In genomic region chr6:111260570-111261298, GRCh38 we compare ENCODE assay signal across 10 cellular contexts.
A peak's percentile ranks its signal among the peaks of the same experiment; 100 is the strongest.
DNase-seq lines count a peak whose midpoint lies in the region; ATAC-seq and TF ChIP-seq lines count a peak whose summit lies in the region.
"Had no signal": no experiment of that assay in that cellular context is flagged by ENCODE, and none has a peak within 500 bp of the region (broad histone marks: within the 10 kb centered on the region; RNA-seq: fewer than 3 reads in every experiment).

No MANE protein-coding gene starts in this region.

- CTCF ChIA-PET in activated CD4-positive, alpha-beta T cell treated with anti-CD3 and anti-CD28 coated beads, Interleukin-2, amount 10 ng/mL, durations not matched to agents 7 days and 5 days (lab: Charles Lee): interaction anchor here (1.0 to 1.7 kb wide), 2 partner anchors 17 to 218 kb away, joined by 3 to 6 read pairs; no protein-coding TSS in a partner anchor

- DNase-seq in activated CD4-positive, alpha-beta T cell treated with anti-CD3 and anti-CD28 coated beads, Interleukin-2, amount 10 ng/mL, durations not matched to agents 7 days and 5 days: no peak
- DNase-seq in activated CD4-positive, alpha-beta T cell treated with anti-CD3 and anti-CD28 coated beads for 4 hours: no peak
- DNase-seq in RKO (ENCODE audit: low spot score) (peak; percentile 71), epithelial cell of proximal tubule (ENCODE audit: low read depth) (no peak), amygdala (lab: John Stamatoyannopoulos, UW) (no peak), left colon (no peak), NCI-H69 (lab: John Stamatoyannopoulos, UW) (no peak)
- no peak for DNase-seq in stimulated activated effector memory CD8-positive, alpha-beta T cell treated with anti-CD3 and anti-CD28 coated beads, Interleukin-12 subunit alpha, Interleukin-12 subunit beta, amount 100 ng/mL, for 72 hours (ENCODE audit: low spot score in 2 of 2)
- DNase-seq: activated CD8-positive, alpha-beta memory T cell treated with anti-CD3 and anti-CD28 coated beads for 24 hours; MM.1S had no signal

- no peaks in the 10 kb centered on the region for H3K9me3 Mint-ChIP-seq in activated CD4-positive, alpha-beta T cell treated with anti-CD3 and anti-CD28 coated beads, Interleukin-2, amount 10 ng/mL, durations not matched to agents 7 days and 5 days
- no peaks in the 10 kb centered on the region for H3K9me3 Mint-ChIP-seq in stimulated activated effector memory CD8-positive, alpha-beta T cell treated with anti-CD3 and anti-CD28 coated beads, Interleukin-12 subunit alpha, Interleukin-12 subunit beta, amount 100 ng/mL, for 72 hours

- H3K27ac Mint-ChIP-seq in activated CD4-positive, alpha-beta T cell treated with anti-CD3 and anti-CD28 coated beads, Interleukin-2, amount 10 ng/mL, durations not matched to agents 7 days and 5 days: peak overlapping the region; percentile 87
- H3K27ac Mint-ChIP-seq in stimulated activated effector memory CD8-positive, alpha-beta T cell treated with anti-CD3 and anti-CD28 coated beads, Interleukin-12 subunit alpha, Interleukin-12 subunit beta, amount 100 ng/mL, for 72 hours: peak overlapping the region; percentile 82

- peaks cover 1% of the 10 kb centered on the region for H3K27me3 Mint-ChIP-seq in activated CD4-positive, alpha-beta T cell treated with anti-CD3 and anti-CD28 coated beads, Interleukin-2, amount 10 ng/mL, durations not matched to agents 7 days and 5 days

- peak overlapping the region; percentile 68 for H3K4me3 Mint-ChIP-seq in activated CD4-positive, alpha-beta T cell treated with anti-CD3 and anti-CD28 coated beads, Interleukin-2, amount 10 ng/mL, durations not matched to agents 7 days and 5 days
- peak overlapping the region; percentile 75 for H3K4me3 Mint-ChIP-seq in stimulated activated effector memory CD8-positive, alpha-beta T cell treated with anti-CD3 and anti-CD28 coated beads, Interleukin-12 subunit alpha, Interleukin-12 subunit beta, amount 100 ng/mL, for 72 hours

- H3K36me3 Mint-ChIP-seq in activated CD4-positive, alpha-beta T cell treated with anti-CD3 and anti-CD28 coated beads, Interleukin-2, amount 10 ng/mL, durations not matched to agents 7 days and 5 days (ENCODE audit: low read depth): peaks cover 12% of the 10 kb centered on the region
- peaks cover 45% of the 10 kb centered on the region for H3K36me3 Mint-ChIP-seq in stimulated activated effector memory CD8-positive, alpha-beta T cell treated with anti-CD3 and anti-CD28 coated beads, Interleukin-12 subunit alpha, Interleukin-12 subunit beta, amount 100 ng/mL, for 72 hours

- intact Hi-C loops in left colon (cut with DNase I, micrococcal nuclease): no loop called here

- ATAC-seq in stimulated activated effector memory CD8-positive, alpha-beta T cell treated with anti-CD3 and anti-CD28 coated beads, Interleukin-12 subunit alpha, Interleukin-12 subunit beta, amount 100 ng/mL, for 72 hours: no peak
- no peak for ATAC-seq in left colon

- peak overlapping the region; percentile 94 for H3K4me3 ChIP-seq in epithelial cell of proximal tubule (ENCODE audit: low read depth, low read length)

- H3K4me1 Mint-ChIP-seq in activated CD4-positive, alpha-beta T cell treated with anti-CD3 and anti-CD28 coated beads, Interleukin-2, amount 10 ng/mL, durations not matched to agents 7 days and 5 days: peaks cover 33% of the 10 kb centered on the region
- peaks cover 32% of the 10 kb centered on the region for H3K4me1 Mint-ChIP-seq in stimulated activated effector memory CD8-positive, alpha-beta T cell treated with anti-CD3 and anti-CD28 coated beads, Interleukin-12 subunit alpha, Interleukin-12 subunit beta, amount 100 ng/mL, for 72 hours

- POLR2A ChIA-PET in activated CD4-positive, alpha-beta T cell treated with anti-CD3 and anti-CD28 coated beads, Interleukin-2, amount 10 ng/mL, durations not matched to agents 7 days and 5 days (lab: Charles Lee): no interaction called here

- no peak for TF ChIP-seq CTCF in epithelial cell of proximal tubule (conservative IDR thresholded peaks at IDR 0.05; ENCODE audit: low read depth, low read length)
